Comparison of ENCODE assay signal across 11 cellular contexts in genomic region chr4:81786063-81786763, GRCh38.
A peak's percentile ranks its signal among the peaks of the same experiment; 100 is the strongest.
DNase-seq lines count a peak whose midpoint lies in the region; ATAC-seq, FAIRE-seq and TF ChIP-seq lines count a peak whose summit lies in the region.
"Had no signal": no experiment of that assay in that cellular context is flagged by ENCODE, and none has a peak within 500 bp of the region (broad histone marks: within the 10 kb centered on the region; RNA-seq: fewer than 3 reads in every experiment).

No MANE protein-coding gene starts in this region.

- CTCF ChIA-PET in activated CD4-positive, alpha-beta memory T cell treated with anti-CD3 and anti-CD28 coated beads, Interleukin-2, amount 10 ng/mL, durations not matched to agents 7 days and 5 days (lab: Charles Lee) = interaction anchor here (1.2 kb wide), 1 partner anchor 319 kb away, joined by 3 read pairs; no protein-coding TSS in a partner anchor

- H3K27ac ChIP-seq in astrocyte (ENCODE audit: low read depth, low read length) = no peak overlapping the region
- peak overlapping the region; percentile 10 to 39 for H3K27ac ChIP-seq in left lung
- H3K27ac ChIP-seq: BLaER1 had no signal

- H4K20me1 ChIP-seq in astrocyte (ENCODE audit: insufficient read depth, low read length) = no peaks in the 10 kb centered on the region
- H4K20me1 ChIP-seq: BLaER1 had no signal

- H3K27me3 ChIP-seq in astrocyte (ENCODE audit: insufficient read depth, low read length) = no peaks in the 10 kb centered on the region
- H3K27me3 ChIP-seq in left lung = no peaks in the 10 kb centered on the region
- H3K27me3 ChIP-seq: BLaER1 had no signal

- no peaks in the 10 kb centered on the region for H3K36me3 ChIP-seq in astrocyte (ENCODE audit: insufficient read depth, low read length)
- H3K36me3 ChIP-seq in left lung = no peaks in the 10 kb centered on the region
- H3K36me3 ChIP-seq: BLaER1 had no signal

- no peak for FAIRE-seq in astrocyte (lab: Jason Lieb, UNC)
- FAIRE-seq: GM12878 had no signal

- no peaks in the 10 kb centered on the region for H3K36me3 Mint-ChIP-seq in astrocyte (ENCODE audit: low read depth, unreplicated experiment)
- H3K36me3 Mint-ChIP-seq in activated CD4-positive, alpha-beta memory T cell treated with anti-CD3 and anti-CD28 coated beads, Interleukin-2, amount 10 ng/mL, durations not matched to agents 7 days and 5 days (ENCODE audit: low read depth) = no peaks in the 10 kb centered on the region

- no peak overlapping the region for H3K4me2 ChIP-seq in astrocyte (ENCODE audit: low read length)
- H3K4me2 ChIP-seq: BLaER1 had no signal

- H3K4me3 ChIP-seq in astrocyte (ENCODE audit: insufficient read depth, low read depth, low read length) (no peak overlapping the region), left lung (no peak overlapping the region)
- H3K4me3 ChIP-seq: BLaER1, GM12878 had no signal

- peaks cover 15% of the 10 kb centered on the region for H3K4me1 Mint-ChIP-seq in astrocyte (ENCODE audit: low read depth, unreplicated experiment)
- H3K4me1 Mint-ChIP-seq in activated CD4-positive, alpha-beta memory T cell treated with anti-CD3 and anti-CD28 coated beads, Interleukin-2, amount 10 ng/mL, durations not matched to agents 7 days and 5 days = peaks cover 13% of the 10 kb centered on the region

- TF ChIP-seq POLR2A in GM18505 (IDR thresholded peaks at IDR 0.05; ENCODE audit: borderline replicate concordance, extremely low read depth, insufficient read depth, insufficient read length) = no peak

- no peak overlapping the region for H2AFZ ChIP-seq in astrocyte (ENCODE audit: low read depth, low read length)

- POLR2A ChIA-PET in activated CD4-positive, alpha-beta memory T cell treated with anti-CD3 and anti-CD28 coated beads, Interleukin-2, amount 10 ng/mL, durations not matched to agents 7 days and 5 days (lab: Charles Lee) = no interaction called here

- TF ChIP-seq CTCF in astrocyte (IDR thresholded peaks at IDR 0.05; ENCODE audit: insufficient read depth, low read depth, low read length) (no peak), left lung (IDR thresholded peaks at IDR 0.05) (no peak)

- ATAC-seq in left lung (peak; percentile 49), GM18505 (IDR thresholded peaks at IDR 0.05; ENCODE audit: unreplicated experiment) (no peak)
- ATAC-seq: GM12878 had no signal

- H3K79me2 ChIP-seq in astrocyte (ENCODE audit: insufficient read depth, low read length) = no peaks in the 10 kb centered on the region

- no peaks in the 10 kb centered on the region for H3K27me3 Mint-ChIP-seq in astrocyte (ENCODE audit: low read depth, unreplicated experiment)
- no peaks in the 10 kb centered on the region for H3K27me3 Mint-ChIP-seq in activated CD4-positive, alpha-beta memory T cell treated with anti-CD3 and anti-CD28 coated beads, Interleukin-2, amount 10 ng/mL, durations not matched to agents 7 days and 5 days

- no peaks in the 10 kb centered on the region for H3K9me3 Mint-ChIP-seq in astrocyte (ENCODE audit: unreplicated experiment)
- H3K9me3 Mint-ChIP-seq in activated CD4-positive, alpha-beta memory T cell treated with anti-CD3 and anti-CD28 coated beads, Interleukin-2, amount 10 ng/mL, durations not matched to agents 7 days and 5 days = no peaks in the 10 kb centered on the region

- H3K9me3 ChIP-seq in astrocyte (ENCODE audit: insufficient read depth, low read depth, low read length) (no peaks in the 10 kb centered on the region), left lung (no peaks in the 10 kb centered on the region)
- H3K9me3 ChIP-seq: BLaER1 had no signal

- H3K27ac Mint-ChIP-seq in astrocyte (ENCODE audit: unreplicated experiment) = peak overlapping the region; percentile 69
- no peak overlapping the region for H3K27ac Mint-ChIP-seq in activated CD4-positive, alpha-beta memory T cell treated with anti-CD3 and anti-CD28 coated beads, Interleukin-2, amount 10 ng/mL, durations not matched to agents 7 days and 5 days

- intact Hi-C loops in left lung (cut with DNase I) = no loop called here

- H3K9ac ChIP-seq in astrocyte (ENCODE audit: low read length) = no peak overlapping the region
- H3K9ac ChIP-seq: BLaER1 had no signal

- no peaks in the 10 kb centered on the region for H3K4me1 ChIP-seq in astrocyte (ENCODE audit: insufficient read depth, low read length)
- H3K4me1 ChIP-seq in left lung = peaks cover 0 to 7% of the 10 kb centered on the region in 2 donors

- H3K4me3 Mint-ChIP-seq in astrocyte (ENCODE audit: unreplicated experiment) = no peak overlapping the region
- H3K4me3 Mint-ChIP-seq in activated CD4-positive, alpha-beta memory T cell treated with anti-CD3 and anti-CD28 coated beads, Interleukin-2, amount 10 ng/mL, durations not matched to agents 7 days and 5 days = no peak overlapping the region

- DNase-seq in COR-L47 (lab: John Stamatoyannopoulos, UW) (peak; percentile 22), NCI-H1417 (lab: John Stamatoyannopoulos, UW) (peak; percentile 43 to 80 (median 71)), astrocyte (ENCODE audit: low read depth) (no peak), left lung (no peak), NCI-H2107 (lab: John Stamatoyannopoulos, UW) (no peak), occipital lobe (lab: John Stamatoyannopoulos, UW) (no peak)
- no peak for DNase-seq in activated CD4-positive, alpha-beta memory T cell treated with anti-CD3 and anti-CD28 coated beads, Interleukin-2, amount 10 ng/mL, durations not matched to agents 7 days and 5 days
- DNase-seq: caudate nucleus had no signal

Comparison
In these comparisons a context has a peak if more than half of its experiments do, and no peak if none do; other contexts are left out.
1. DNase-seq: peak in COR-L47 (single experiment) and NCI-H1417 (3 of 3); none in astrocyte (single experiment), left lung (0 of 2), NCI-H2107 (single experiment), occipital lobe (single experiment) and activated CD4-positive, alpha-beta memory T cell treated with anti-CD3 and anti-CD28 coated beads, Interleukin-2, amount 10 ng/mL, durations not matched to agents 7 days and 5 days (single experiment).